ENCODE assay signal across 21 cellular contexts in genomic region chr6:125868252-125868651, GRCh38.
DNase-seq lines count a peak whose midpoint lies in the region; ATAC-seq, FAIRE-seq and TF ChIP-seq lines count a peak whose summit lies in the region.
"Had no signal": no experiment of that assay in that cellular context is flagged by ENCODE, and none has a peak within 500 bp of the region (broad histone marks: within the 10 kb centered on the region; RNA-seq: fewer than 3 reads in every experiment).

No MANE protein-coding gene starts in this region.

- no peaks in the 10 kb centered on the region for H3K79me2 ChIP-seq in ACC112 (ENCODE audit: control insufficient read depth, insufficient read depth, low read length, unreplicated experiment)

- DNase-seq in LHCN-M2 (ENCODE audit: low read depth) (peak; percentile 39), cardiac fibroblast (ENCODE audit: low read depth in 2 of 2) (peak; percentile 27 to 64), midbrain (lab: John Stamatoyannopoulos, UW) (peak; percentile 53), GM19239 (ENCODE audit: insufficient read length, low spot score) (no peak), MV-4-11 (lab: John Stamatoyannopoulos, UW) (no peak)
- no peak for DNase-seq in stimulated activated CD8-positive, alpha-beta memory T cell treated with anti-CD3 and anti-CD28 coated beads, Interleukin-4, amount 100 ng/mL, for 48 hours
- DNase-seq: activated CD8-positive, alpha-beta T cell treated with anti-CD3 and anti-CD28 coated beads for 36 hours; activated naive CD4-positive, alpha-beta T cell treated with anti-CD3 and anti-CD28 coated beads, Interleukin-2, amount 10 ng/mL, durations not matched to agents 7 days and 5 days; activated T-cell treated with anti-CD3 and anti-CD28 coated beads, Interleukin-2, amount 50 U/mL, for 24 hours; CD4-positive, CD25-positive, alpha-beta regulatory T cell; DND-41; naive thymus-derived CD8-positive, alpha-beta T cell; NCI-H1092; NCI-H526 treated with DMSO at 0.1 percent for 48 hours; SIG-M5 had no signal

- no peaks in the 10 kb centered on the region for H3K36me3 ChIP-seq in ACC112 (ENCODE audit: insufficient read depth, low read length)
- H3K36me3 ChIP-seq: tibial nerve had no signal

- TF ChIP-seq CTCF in cardiac fibroblast (IDR thresholded peaks at IDR 0.05; ENCODE audit: low read depth, low read length), result no peak

- H2AFZ ChIP-seq in ACC112 (ENCODE audit: low read length, unreplicated experiment), result no peak overlapping the region
- H2AFZ ChIP-seq: parathyroid adenoma had no signal

- FAIRE-seq in GM19239 (lab: Jason Lieb, UNC), result no peak
- FAIRE-seq: A549, GM18507 had no signal

- ATAC-seq in GM21381 (IDR thresholded peaks at IDR 0.05; ENCODE audit: unreplicated experiment), result no peak
- ATAC-seq: activated CD8-positive, alpha-beta T cell treated with anti-CD3 and anti-CD28 coated beads for 36 hours; naive thymus-derived CD8-positive, alpha-beta T cell had no signal

- no peak overlapping the region for H3K4me3 ChIP-seq in ACC112 (ENCODE audit: low read depth, low read length)
- no peak overlapping the region for H3K4me3 ChIP-seq in cardiac fibroblast (replicated peaks in 1 of 2; ENCODE audit: low read depth in 2 of 2, low read length in 2 of 2)
- H3K4me3 ChIP-seq: A549, tibial nerve had no signal

- H3K27me3 ChIP-seq in ACC112 (ENCODE audit: insufficient read depth, low read length), result no peaks in the 10 kb centered on the region
- H3K27me3 ChIP-seq: tibial nerve had no signal

- peak overlapping the region; percentile 27 for H3K27ac ChIP-seq in ACC112 (ENCODE audit: low read depth, low read length)
- H3K27ac ChIP-seq: parathyroid adenoma, tibial nerve had no signal

- peaks cover 21% of the 10 kb centered on the region for H3K4me1 ChIP-seq in ACC112 (ENCODE audit: control insufficient read depth, insufficient read depth, low read length, unreplicated experiment)
- H3K4me1 ChIP-seq: parathyroid adenoma had no signal

Comparison
In these comparisons a context has a peak if more than half of its experiments do, and no peak if none do; other contexts are left out.
1. DNase-seq: peak in LHCN-M2 (single experiment), cardiac fibroblast (2 of 2) and midbrain (single experiment); none in stimulated activated CD8-positive, alpha-beta memory T cell treated with anti-CD3 and anti-CD28 coated beads, Interleukin-4, amount 100 ng/mL, for 48 hours (single experiment), GM19239 (single experiment) and MV-4-11 (single experiment).